ENCODE assay signal across 9 cellular contexts in genomic region chr10:94963901-94964300, GRCh38. TPM values are rescaled to one million over a fixed set of nuclear protein-coding genes. Genes with fewer than 3 reads are reported as not detected.
DNase-seq lines count a peak whose midpoint lies in the region; ATAC-seq and TF ChIP-seq lines count a peak whose summit lies in the region.
"Had no signal": no experiment of that assay in that cellular context is flagged by ENCODE, and none has a peak within 500 bp of the region (broad histone marks: within the 10 kb centered on the region; RNA-seq: fewer than 3 reads in every experiment).

No MANE protein-coding gene starts in this region.

- H3K9me3 ChIP-seq in CD4-positive, alpha-beta memory T cell (ENCODE audit: control insufficient read depth in 1 of 2, low read length in 2 of 2): no peaks in the 10 kb centered on the region

- peak; percentile 80 for ATAC-seq in HG02885 (IDR thresholded peaks at IDR 0.05; ENCODE audit: poor library complexity, unreplicated experiment)

- peaks cover 23% of the 10 kb centered on the region for H3K9me3 Mint-ChIP-seq in nephron progenitor cell
- peaks cover 0 to 11% (median 3%) of the 10 kb centered on the region in 8 donors for H3K9me3 Mint-ChIP-seq in CD4-positive, alpha-beta memory T cell

- H3K27me3 Mint-ChIP-seq in nephron progenitor cell (ENCODE audit: low read depth, poor library complexity): no peaks in the 10 kb centered on the region
- H3K27me3 Mint-ChIP-seq in CD4-positive, alpha-beta memory T cell: no peaks in the 10 kb centered on the region

- no peaks in the 10 kb centered on the region for H3K36me3 Mint-ChIP-seq in nephron progenitor cell (ENCODE audit: low read depth)
- no peaks in the 10 kb centered on the region for H3K36me3 Mint-ChIP-seq in CD4-positive, alpha-beta memory T cell

- H3K4me3 ChIP-seq in CD4-positive, alpha-beta memory T cell (ENCODE audit: low read length in 2 of 2): no peak overlapping the region
- H3K4me3 ChIP-seq: BLaER1 had no signal

- no peak overlapping the region for H3K27ac ChIP-seq in CD4-positive, alpha-beta memory T cell (ENCODE audit: low read depth, low read length)
- H3K27ac ChIP-seq: BLaER1 had no signal

- DNase-seq in NCI-H2081 (lab: John Stamatoyannopoulos, UW) (peak; percentile 0 to 5), NCI-H2081 treated with DMSO at 0.1 percent for 48 hours (lab: John Stamatoyannopoulos, UW) (no peak), NCI-H69 (lab: John Stamatoyannopoulos, UW) (peak; percentile 15), dermis microvascular lymphatic vessel endothelial cell (ENCODE audit: low read depth in 2 of 2) (peak; percentile 5 to 38), nephron progenitor cell (peak; percentile 10), NCI-H187 (lab: John Stamatoyannopoulos, UW) (no peak)
- no peak for DNase-seq in CD4-positive, alpha-beta memory T cell

- POLR2A ChIA-PET in CD4-positive, alpha-beta memory T cell (lab: Charles Lee; ENCODE audit: partially characterized antibody): no interaction called here

- intact Hi-C loops in CD4-positive, alpha-beta memory T cell (cut with micrococcal nuclease): no loop called here

- H3K4me1 ChIP-seq in CD4-positive, alpha-beta memory T cell (ENCODE audit: insufficient read depth, low read length): no peaks in the 10 kb centered on the region
- H3K4me1 ChIP-seq: BLaER1 had no signal

- no peaks in the 10 kb centered on the region for H3K27me3 ChIP-seq in CD4-positive, alpha-beta memory T cell (ENCODE audit: insufficient read depth, low read length)
- H3K27me3 ChIP-seq: BLaER1 had no signal

- no peak overlapping the region for H3K27ac Mint-ChIP-seq in nephron progenitor cell
- no peak overlapping the region for H3K27ac Mint-ChIP-seq in CD4-positive, alpha-beta memory T cell

- H3K4me3 Mint-ChIP-seq in nephron progenitor cell: no peak overlapping the region
- H3K4me3 Mint-ChIP-seq in CD4-positive, alpha-beta memory T cell: no peak overlapping the region

- TF ChIP-seq CTCF in nephron progenitor cell (IDR thresholded peaks at IDR 0.05): peak; percentile 66

- H3K36me3 ChIP-seq in CD4-positive, alpha-beta memory T cell (ENCODE audit: insufficient read depth, low read length): no peaks in the 10 kb centered on the region
- H3K36me3 ChIP-seq: BLaER1 had no signal

- CTCF ChIA-PET in CD4-positive, alpha-beta memory T cell (lab: Charles Lee; ENCODE audit: partially characterized antibody): no interaction called here

- no peaks in the 10 kb centered on the region for H3K4me1 Mint-ChIP-seq in nephron progenitor cell
- no peaks in the 10 kb centered on the region for H3K4me1 Mint-ChIP-seq in CD4-positive, alpha-beta memory T cell

RNA-seq across cellular contexts. Expression of gene CYP2C9, which starts 25.4 kb away (rescaled TPM):
- total RNA-seq in dermis microvascular lymphatic vessel endothelial cell: not detected in 2 replicates
- total RNA-seq in CD4-positive, alpha-beta memory T cell: not detected
- polyA plus RNA-seq in CD4-positive, alpha-beta memory T cell: not detected

Comparison
In these comparisons a context has a peak if more than half of its experiments do, and no peak if none do; other contexts are left out.
1. DNase-seq: peak in NCI-H2081 (2 of 2), NCI-H69 (single experiment), dermis microvascular lymphatic vessel endothelial cell (2 of 2) and nephron progenitor cell (single experiment); none in NCI-H2081 treated with DMSO at 0.1 percent for 48 hours (single experiment), NCI-H187 (0 of 2) and CD4-positive, alpha-beta memory T cell (0 of 5).